ENCODE assay signal across 1 cellular context in the genomic region with DNA sequence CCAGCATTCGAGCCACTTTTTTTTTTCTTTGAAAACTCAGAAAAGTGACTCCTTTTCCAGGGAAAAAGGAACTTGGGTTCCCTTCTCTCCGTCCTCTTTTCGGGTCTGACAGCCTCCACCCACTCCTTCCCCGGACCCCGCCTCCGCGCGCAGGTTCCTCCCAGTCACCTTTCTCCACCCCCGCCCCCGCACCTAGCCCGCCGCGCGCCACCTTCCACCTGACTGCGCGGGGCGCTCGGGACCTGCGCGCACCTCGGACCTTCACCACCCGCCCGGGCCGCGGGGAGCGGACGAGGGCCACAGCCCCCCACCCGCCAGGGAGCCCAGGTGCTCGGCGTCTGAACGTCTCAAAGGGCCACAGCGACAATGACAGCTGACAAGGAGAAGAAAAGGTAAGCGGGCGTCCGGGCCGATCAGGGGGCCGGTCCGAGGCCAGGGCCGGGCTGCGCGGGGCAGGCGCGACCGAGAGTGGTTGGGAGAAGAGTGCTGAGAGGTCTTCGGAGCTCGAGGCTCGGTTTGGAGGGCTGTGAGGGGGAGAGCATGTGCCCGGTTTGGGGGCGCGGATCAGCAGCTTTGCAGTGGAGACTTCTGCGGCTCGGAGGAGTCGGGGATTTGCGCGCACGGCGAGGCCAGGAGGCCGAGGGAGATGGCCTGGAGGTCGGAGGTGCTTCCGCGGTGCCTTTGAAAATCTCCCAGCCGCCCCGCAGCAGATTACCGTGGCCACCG.
TF ChIP-seq lines count a peak whose summit lies in the region.

No MANE protein-coding gene starts in this region.

TF ChIP-seq in HepG2, 621 proteins besides CTCF, POLR2A, EP300 and RAD21 (continued from another document and continues in another):
- TF ChIP-seq, protein P1, sequence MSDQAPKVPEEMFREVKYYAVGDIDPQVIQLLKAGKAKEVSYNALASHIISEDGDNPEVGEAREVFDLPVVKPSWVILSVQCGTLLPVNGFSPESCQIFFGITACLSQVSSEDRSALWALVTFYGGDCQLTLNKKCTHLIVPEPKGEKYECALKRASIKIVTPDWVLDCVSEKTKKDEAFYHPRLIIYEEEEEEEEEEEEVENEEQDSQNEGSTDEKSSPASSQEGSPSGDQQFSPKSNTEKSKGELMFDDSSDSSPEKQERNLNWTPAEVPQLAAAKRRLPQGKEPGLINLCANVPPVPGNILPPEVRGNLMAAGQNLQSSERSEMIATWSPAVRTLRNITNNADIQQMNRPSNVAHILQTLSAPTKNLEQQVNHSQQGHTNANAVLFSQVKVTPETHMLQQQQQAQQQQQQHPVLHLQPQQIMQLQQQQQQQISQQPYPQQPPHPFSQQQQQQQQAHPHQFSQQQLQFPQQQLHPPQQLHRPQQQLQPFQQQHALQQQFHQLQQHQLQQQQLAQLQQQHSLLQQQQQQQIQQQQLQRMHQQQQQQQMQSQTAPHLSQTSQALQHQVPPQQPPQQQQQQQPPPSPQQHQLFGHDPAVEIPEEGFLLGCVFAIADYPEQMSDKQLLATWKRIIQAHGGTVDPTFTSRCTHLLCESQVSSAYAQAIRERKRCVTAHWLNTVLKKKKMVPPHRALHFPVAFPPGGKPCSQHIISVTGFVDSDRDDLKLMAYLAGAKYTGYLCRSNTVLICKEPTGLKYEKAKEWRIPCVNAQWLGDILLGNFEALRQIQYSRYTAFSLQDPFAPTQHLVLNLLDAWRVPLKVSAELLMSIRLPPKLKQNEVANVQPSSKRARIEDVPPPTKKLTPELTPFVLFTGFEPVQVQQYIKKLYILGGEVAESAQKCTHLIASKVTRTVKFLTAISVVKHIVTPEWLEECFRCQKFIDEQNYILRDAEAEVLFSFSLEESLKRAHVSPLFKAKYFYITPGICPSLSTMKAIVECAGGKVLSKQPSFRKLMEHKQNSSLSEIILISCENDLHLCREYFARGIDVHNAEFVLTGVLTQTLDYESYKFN (CRISPR knock-in tag; conservative IDR thresholded peaks at IDR 0.05) = peak; percentile 58
- TF ChIP-seq FOXP1 (IDR thresholded peaks at IDR 0.05) = no peak
- TF ChIP-seq FOXP1 (CRISPR knock-in tag; IDR thresholded peaks at IDR 0.05) = no peak
- TF ChIP-seq GTF2F1 (IDR thresholded peaks at IDR 0.05; ENCODE audit: low read length) = no peak
- TF ChIP-seq HES4 (CRISPR knock-in tag; IDR thresholded peaks at IDR 0.05; ENCODE audit: borderline replicate concordance) = no peak; the same call in 1 of the 2 replicates
- 0 out of 2 replicates have a peak, but pooled peaks have one; percentile 63 for TF ChIP-seq ZNF737 (CRISPR knock-in tag; IDR thresholded peaks at IDR 0.05; ENCODE audit: borderline replicate concordance)
- TF ChIP-seq THAP11 (CRISPR knock-in tag; IDR thresholded peaks at IDR 0.05) = no peak; the same call in none of the 2 replicates
- no peak for TF ChIP-seq ZNF781 (CRISPR knock-in tag; IDR thresholded peaks at IDR 0.05; ENCODE audit: borderline replicate concordance, not compliant biosample characterization)
- TF ChIP-seq, protein P2, sequence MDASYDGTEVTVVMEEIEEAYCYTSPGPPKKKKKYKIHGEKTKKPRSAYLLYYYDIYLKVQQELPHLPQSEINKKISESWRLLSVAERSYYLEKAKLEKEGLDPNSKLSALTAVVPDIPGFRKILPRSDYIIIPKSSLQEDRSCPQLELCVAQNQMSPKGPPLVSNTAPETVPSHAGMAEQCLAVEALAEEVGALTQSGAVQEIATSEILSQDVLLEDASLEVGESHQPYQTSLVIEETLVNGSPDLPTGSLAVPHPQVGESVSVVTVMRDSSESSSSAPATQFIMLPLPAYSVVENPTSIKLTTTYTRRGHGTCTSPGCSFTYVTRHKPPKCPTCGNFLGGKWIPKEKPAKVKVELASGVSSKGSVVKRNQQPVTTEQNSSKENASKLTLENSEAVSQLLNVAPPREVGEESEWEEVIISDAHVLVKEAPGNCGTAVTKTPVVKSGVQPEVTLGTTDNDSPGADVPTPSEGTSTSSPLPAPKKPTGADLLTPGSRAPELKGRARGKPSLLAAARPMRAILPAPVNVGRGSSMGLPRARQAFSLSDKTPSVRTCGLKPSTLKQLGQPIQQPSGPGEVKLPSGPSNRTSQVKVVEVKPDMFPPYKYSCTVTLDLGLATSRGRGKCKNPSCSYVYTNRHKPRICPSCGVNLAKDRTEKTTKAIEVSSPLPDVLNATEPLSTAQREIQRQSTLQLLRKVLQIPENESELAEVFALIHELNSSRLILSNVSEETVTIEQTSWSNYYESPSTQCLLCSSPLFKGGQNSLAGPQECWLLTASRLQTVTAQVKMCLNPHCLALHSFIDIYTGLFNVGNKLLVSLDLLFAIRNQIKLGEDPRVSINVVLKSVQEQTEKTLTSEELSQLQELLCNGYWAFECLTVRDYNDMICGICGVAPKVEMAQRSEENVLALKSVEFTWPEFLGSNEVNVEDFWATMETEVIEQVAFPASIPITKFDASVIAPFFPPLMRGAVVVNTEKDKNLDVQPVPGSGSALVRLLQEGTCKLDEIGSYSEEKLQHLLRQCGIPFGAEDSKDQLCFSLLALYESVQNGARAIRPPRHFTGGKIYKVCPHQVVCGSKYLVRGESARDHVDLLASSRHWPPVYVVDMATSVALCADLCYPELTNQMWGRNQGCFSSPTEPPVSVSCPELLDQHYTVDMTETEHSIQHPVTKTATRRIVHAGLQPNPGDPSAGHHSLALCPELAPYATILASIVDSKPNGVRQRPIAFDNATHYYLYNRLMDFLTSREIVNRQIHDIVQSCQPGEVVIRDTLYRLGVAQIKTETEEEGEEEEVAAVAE (CRISPR knock-in tag; IDR thresholded peaks at IDR 0.05; ENCODE audit: borderline replicate concordance) = no peak
- TF ChIP-seq, protein P3, sequence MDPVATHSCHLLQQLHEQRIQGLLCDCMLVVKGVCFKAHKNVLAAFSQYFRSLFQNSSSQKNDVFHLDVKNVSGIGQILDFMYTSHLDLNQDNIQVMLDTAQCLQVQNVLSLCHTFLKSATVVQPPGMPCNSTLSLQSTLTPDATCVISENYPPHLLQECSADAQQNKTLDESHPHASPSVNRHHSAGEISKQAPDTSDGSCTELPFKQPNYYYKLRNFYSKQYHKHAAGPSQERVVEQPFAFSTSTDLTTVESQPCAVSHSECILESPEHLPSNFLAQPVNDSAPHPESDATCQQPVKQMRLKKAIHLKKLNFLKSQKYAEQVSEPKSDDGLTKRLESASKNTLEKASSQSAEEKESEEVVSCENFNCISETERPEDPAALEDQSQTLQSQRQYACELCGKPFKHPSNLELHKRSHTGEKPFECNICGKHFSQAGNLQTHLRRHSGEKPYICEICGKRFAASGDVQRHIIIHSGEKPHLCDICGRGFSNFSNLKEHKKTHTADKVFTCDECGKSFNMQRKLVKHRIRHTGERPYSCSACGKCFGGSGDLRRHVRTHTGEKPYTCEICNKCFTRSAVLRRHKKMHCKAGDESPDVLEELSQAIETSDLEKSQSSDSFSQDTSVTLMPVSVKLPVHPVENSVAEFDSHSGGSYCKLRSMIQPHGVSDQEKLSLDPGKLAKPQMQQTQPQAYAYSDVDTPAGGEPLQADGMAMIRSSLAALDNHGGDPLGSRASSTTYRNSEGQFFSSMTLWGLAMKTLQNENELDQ (CRISPR knock-in tag; IDR thresholded peaks at IDR 0.05; ENCODE audit: borderline replicate concordance) = no peak
- 0 out of 2 replicates have a peak, but pooled peaks have one; percentile 27 for TF ChIP-seq ZNF12 (CRISPR knock-in tag; IDR thresholded peaks at IDR 0.05)
- no peak for TF ChIP-seq JARID2 (CRISPR knock-in tag; IDR thresholded peaks at IDR 0.05; ENCODE audit: insufficient replicate concordance)
- TF ChIP-seq ZNF780A (CRISPR knock-in tag; IDR thresholded peaks at IDR 0.05) = peak; percentile 79; the same call in 1 of the 2 replicates
- TF ChIP-seq XBP1 (CRISPR knock-in tag; IDR thresholded peaks at IDR 0.05) = 0 out of 2 replicates have a peak, but pooled peaks have one; percentile 22
- TF ChIP-seq RARG (CRISPR knock-in tag; IDR thresholded peaks at IDR 0.05; ENCODE audit: low read depth) = no peak
- TF ChIP-seq CBX1 (IDR thresholded peaks at IDR 0.05; ENCODE audit: low read depth) = peak; percentile 29
- peak; percentile 96 for TF ChIP-seq ZEB1 (IDR thresholded peaks at IDR 0.05; ENCODE audit: insufficient replicate concordance, low read depth)
- TF ChIP-seq ZNF430 (CRISPR knock-in tag; IDR thresholded peaks at IDR 0.05) = peak; percentile 64
- no peak for TF ChIP-seq ZNF703 (CRISPR knock-in tag; IDR thresholded peaks at IDR 0.05; ENCODE audit: borderline replicate concordance)
- TF ChIP-seq HNRNPLL (IDR thresholded peaks at IDR 0.05; ENCODE audit: low read depth, low read length, poor library complexity, severe bottlenecking) = peak; percentile 59
- peak; percentile 97 for TF ChIP-seq ZNF234 (CRISPR knock-in tag; conservative IDR thresholded peaks at IDR 0.05)
- TF ChIP-seq, protein P4, sequence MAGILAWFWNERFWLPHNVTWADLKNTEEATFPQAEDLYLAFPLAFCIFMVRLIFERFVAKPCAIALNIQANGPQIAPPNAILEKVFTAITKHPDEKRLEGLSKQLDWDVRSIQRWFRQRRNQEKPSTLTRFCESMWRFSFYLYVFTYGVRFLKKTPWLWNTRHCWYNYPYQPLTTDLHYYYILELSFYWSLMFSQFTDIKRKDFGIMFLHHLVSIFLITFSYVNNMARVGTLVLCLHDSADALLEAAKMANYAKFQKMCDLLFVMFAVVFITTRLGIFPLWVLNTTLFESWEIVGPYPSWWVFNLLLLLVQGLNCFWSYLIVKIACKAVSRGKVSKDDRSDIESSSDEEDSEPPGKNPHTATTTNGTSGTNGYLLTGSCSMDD (CRISPR knock-in tag; IDR thresholded peaks at IDR 0.05) = 0 out of 2 replicates have a peak, but pooled peaks have one; percentile 20
- no peak for TF ChIP-seq RCOR2 (CRISPR knock-in tag; IDR thresholded peaks at IDR 0.05)
- TF ChIP-seq ZNF496 (CRISPR knock-in tag; IDR thresholded peaks at IDR 0.05; ENCODE audit: insufficient replicate concordance) = no peak
- TF ChIP-seq ASH2L (IDR thresholded peaks at IDR 0.05; ENCODE audit: insufficient read length, low read depth, low read length) = peak; percentile 77
- TF ChIP-seq MYC (CRISPR knock-in tag; IDR thresholded peaks at IDR 0.05; ENCODE audit: borderline replicate concordance) = peak; percentile 88
- TF ChIP-seq SOX6 (IDR thresholded peaks at IDR 0.05) = no peak
- TF ChIP-seq SOX6 (CRISPR knock-in tag; IDR thresholded peaks at IDR 0.05) = peak; percentile 19; the same call in 1 of the 2 replicates
- no peak; the same call in 1 of the 2 replicates for TF ChIP-seq ZFP82 (CRISPR knock-in tag; IDR thresholded peaks at IDR 0.05; ENCODE audit: borderline replicate concordance)
- peak; percentile 29; the same call in 1 of the 2 replicates for TF ChIP-seq KLF13 (CRISPR knock-in tag; IDR thresholded peaks at IDR 0.05)
- 0 out of 2 replicates have a peak, but pooled peaks have one; percentile 41 for TF ChIP-seq ZNF746 (CRISPR knock-in tag; IDR thresholded peaks at IDR 0.05)
- TF ChIP-seq ZFP62 (CRISPR knock-in tag; IDR thresholded peaks at IDR 0.05) = 0 out of 2 replicates have a peak, but pooled peaks have one; percentile 14
- TF ChIP-seq ETV6 (CRISPR knock-in tag; conservative IDR thresholded peaks at IDR 0.05) = peak; percentile 52; the same call in 1 of the 2 replicates
- TF ChIP-seq, protein P5, sequence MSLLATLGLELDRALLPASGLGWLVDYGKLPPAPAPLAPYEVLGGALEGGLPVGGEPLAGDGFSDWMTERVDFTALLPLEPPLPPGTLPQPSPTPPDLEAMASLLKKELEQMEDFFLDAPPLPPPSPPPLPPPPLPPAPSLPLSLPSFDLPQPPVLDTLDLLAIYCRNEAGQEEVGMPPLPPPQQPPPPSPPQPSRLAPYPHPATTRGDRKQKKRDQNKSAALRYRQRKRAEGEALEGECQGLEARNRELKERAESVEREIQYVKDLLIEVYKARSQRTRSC (CRISPR knock-in tag; IDR thresholded peaks at IDR 0.05; ENCODE audit: low read depth) = no peak
- TF ChIP-seq, protein P6, sequence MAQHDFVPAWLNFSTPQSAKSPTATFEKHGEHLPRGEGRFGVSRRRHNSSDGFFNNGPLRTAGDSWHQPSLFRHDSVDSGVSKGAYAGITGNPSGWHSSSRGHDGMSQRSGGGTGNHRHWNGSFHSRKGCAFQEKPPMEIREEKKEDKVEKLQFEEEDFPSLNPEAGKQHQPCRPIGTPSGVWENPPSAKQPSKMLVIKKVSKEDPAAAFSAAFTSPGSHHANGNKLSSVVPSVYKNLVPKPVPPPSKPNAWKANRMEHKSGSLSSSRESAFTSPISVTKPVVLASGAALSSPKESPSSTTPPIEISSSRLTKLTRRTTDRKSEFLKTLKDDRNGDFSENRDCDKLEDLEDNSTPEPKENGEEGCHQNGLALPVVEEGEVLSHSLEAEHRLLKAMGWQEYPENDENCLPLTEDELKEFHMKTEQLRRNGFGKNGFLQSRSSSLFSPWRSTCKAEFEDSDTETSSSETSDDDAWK (CRISPR knock-in tag; IDR thresholded peaks at IDR 0.05) = no peak
- TF ChIP-seq, protein P7, sequence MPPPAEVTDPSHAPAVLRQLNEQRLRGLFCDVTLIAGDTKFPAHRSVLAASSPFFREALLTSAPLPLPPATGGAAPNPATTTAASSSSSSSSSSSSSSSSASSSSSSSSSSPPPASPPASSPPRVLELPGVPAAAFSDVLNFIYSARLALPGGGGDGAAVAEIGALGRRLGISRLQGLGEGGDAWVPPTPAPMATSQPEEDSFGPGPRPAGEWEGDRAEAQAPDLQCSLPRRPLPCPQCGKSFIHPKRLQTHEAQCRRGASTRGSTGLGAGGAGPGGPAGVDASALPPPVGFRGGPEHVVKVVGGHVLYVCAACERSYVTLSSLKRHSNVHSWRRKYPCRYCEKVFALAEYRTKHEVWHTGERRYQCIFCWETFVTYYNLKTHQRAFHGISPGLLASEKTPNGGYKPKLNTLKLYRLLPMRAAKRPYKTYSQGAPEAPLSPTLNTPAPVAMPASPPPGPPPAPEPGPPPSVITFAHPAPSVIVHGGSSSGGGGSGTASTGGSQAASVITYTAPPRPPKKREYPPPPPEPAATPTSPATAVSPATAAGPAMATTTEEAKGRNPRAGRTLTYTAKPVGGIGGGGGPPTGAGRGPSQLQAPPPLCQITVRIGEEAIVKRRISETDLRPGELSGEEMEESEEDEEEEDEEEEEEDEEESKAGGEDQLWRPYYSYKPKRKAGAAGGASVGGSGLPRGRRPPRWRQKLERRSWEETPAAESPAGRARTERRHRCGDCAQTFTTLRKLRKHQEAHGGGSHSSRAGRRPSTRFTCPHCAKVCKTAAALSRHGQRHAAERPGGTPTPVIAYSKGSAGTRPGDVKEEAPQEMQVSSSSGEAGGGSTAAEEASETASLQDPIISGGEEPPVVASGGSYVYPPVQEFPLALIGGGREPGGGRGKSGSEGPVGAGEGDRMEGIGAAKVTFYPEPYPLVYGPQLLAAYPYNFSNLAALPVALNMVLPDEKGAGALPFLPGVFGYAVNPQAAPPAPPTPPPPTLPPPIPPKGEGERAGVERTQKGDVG (CRISPR knock-in tag; IDR thresholded peaks at IDR 0.05; ENCODE audit: borderline replicate concordance) = no peak; the same call in 1 of the 2 replicates
- peak; percentile 58 for TF ChIP-seq STAG1 (CRISPR knock-in tag; IDR thresholded peaks at IDR 0.05)
- TF ChIP-seq ZMYM2 (CRISPR knock-in tag; IDR thresholded peaks at IDR 0.05) = no peak
- peak; percentile 43 for TF ChIP-seq HDAC2 (CRISPR knock-in tag; IDR thresholded peaks at IDR 0.05)
- TF ChIP-seq, protein P8, sequence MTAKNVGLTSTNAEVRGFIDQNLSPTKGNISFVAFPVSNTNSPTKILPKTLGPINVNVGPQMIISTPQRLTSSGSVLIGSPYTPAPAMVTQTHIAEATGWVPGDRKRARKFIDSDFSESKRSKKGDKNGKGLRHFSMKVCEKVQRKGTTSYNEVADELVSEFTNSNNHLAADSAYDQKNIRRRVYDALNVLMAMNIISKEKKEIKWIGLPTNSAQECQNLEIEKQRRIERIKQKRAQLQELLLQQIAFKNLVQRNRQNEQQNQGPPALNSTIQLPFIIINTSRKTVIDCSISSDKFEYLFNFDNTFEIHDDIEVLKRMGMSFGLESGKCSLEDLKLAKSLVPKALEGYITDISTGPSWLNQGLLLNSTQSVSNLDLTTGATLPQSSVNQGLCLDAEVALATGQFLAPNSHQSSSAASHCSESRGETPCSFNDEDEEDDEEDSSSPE (CRISPR knock-in tag; IDR thresholded peaks at IDR 0.05) = peak; percentile 65; the same call in 1 of the 2 replicates
- peak; percentile 24; the same call in 1 of the 2 replicates for TF ChIP-seq ZNF878 (CRISPR knock-in tag; IDR thresholded peaks at IDR 0.05)
